ENCODE assay signal across 2 cellular contexts in the genomic region with DNA sequence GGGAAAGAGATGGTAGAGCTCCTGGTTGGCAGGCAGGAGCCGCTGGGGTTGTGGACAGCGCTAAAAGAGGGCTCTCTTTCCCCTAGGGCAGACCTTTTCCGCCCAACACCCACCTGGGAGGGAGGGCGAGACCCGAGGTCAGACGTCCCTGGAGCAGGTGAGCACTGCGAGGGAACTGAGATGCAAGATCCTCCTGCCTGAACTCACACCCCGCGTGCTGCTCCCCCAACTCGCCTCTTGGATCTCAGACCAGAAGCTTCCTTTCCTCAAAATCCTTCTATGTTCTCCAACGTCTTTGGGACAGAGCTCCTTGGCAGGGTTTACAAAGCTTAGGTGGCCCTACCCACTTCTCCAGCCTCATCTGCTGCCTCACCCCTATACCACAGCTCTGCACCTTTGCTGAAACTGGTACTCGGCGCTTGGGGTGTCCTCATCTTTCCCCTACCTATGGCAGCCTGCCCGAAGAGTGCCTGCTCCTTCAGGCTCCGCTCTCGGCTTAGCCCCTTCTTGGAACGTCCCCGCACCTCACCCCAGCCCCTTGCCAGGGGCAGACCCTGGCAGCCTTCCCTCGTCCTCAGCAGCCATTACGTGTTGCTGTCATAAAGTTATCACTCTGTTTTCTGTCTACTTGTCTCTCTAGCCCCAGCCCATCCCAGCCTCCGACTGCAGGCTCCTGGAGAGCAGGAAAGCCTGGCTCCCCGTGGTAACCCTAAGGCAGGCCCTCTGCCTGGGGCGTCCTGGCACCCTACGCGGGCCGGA.
TF ChIP-seq lines count a peak whose summit lies in the region.

No MANE protein-coding gene starts in this region.

TF ChIP-seq in GM23338, 12 proteins besides CTCF, POLR2A, EP300 and RAD21 (continued from another document):
- TF ChIP-seq, protein P1, sequence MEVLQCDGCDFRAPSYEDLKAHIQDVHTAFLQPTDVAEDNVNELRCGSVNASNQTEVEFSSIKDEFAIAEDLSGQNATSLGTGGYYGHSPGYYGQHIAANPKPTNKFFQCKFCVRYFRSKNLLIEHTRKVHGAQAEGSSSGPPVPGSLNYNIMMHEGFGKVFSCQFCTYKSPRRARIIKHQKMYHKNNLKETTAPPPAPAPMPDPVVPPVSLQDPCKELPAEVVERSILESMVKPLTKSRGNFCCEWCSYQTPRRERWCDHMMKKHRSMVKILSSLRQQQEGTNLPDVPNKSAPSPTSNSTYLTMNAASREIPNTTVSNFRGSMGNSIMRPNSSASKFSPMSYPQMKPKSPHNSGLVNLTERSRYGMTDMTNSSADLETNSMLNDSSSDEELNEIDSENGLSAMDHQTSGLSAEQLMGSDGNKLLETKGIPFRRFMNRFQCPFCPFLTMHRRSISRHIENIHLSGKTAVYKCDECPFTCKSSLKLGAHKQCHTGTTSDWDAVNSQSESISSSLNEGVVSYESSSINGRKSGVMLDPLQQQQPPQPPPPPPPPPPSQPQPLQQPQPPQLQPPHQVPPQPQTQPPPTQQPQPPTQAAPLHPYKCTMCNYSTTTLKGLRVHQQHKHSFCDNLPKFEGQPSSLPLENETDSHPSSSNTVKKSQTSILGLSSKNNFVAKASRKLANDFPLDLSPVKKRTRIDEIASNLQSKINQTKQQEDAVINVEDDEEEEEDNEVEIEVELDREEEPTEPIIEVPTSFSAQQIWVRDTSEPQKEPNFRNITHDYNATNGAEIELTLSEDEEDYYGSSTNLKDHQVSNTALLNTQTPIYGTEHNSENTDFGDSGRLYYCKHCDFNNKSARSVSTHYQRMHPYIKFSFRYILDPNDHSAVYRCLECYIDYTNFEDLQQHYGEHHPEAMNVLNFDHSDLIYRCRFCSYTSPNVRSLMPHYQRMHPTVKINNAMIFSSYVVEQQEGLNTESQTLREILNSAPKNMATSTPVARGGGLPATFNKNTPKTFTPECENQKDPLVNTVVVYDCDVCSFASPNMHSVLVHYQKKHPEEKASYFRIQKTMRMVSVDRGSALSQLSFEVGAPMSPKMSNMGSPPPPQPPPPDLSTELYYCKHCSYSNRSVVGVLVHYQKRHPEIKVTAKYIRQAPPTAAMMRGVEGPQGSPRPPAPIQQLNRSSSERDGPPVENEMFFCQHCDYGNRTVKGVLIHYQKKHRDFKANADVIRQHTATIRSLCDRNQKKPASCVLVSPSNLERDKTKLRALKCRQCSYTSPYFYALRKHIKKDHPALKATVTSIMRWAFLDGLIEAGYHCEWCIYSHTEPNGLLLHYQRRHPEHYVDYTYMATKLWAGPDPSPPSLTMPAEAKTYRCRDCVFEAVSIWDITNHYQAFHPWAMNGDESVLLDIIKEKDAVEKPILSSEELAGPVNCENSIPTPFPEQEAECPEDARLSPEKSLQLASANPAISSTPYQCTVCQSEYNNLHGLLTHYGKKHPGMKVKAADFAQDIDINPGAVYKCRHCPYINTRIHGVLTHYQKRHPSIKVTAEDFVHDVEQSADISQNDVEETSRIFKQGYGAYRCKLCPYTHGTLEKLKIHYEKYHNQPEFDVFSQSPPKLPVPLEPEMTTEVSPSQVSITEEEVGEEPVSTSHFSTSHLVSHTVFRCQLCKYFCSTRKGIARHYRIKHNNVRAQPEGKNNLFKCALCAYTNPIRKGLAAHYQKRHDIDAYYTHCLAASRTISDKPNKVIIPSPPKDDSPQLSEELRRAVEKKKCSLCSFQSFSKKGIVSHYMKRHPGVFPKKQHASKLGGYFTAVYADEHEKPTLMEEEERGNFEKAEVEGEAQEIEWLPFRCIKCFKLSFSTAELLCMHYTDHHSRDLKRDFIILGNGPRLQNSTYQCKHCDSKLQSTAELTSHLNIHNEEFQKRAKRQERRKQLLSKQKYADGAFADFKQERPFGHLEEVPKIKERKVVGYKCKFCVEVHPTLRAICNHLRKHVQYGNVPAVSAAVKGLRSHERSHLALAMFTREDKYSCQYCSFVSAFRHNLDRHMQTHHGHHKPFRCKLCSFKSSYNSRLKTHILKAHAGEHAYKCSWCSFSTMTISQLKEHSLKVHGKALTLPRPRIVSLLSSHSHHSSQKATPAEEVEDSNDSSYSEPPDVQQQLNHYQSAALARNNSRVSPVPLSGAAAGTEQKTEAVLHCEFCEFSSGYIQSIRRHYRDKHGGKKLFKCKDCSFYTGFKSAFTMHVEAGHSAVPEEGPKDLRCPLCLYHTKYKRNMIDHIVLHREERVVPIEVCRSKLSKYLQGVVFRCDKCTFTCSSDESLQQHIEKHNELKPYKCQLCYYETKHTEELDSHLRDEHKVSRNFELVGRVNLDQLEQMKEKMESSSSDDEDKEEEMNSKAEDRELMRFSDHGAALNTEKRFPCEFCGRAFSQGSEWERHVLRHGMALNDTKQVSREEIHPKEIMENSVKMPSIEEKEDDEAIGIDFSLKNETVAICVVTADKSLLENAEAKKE (CRISPR knock-in tag; IDR thresholded peaks at IDR 0.05), result no peak
- no peak for TF ChIP-seq NANOG (IDR thresholded peaks at IDR 0.05; ENCODE audit: borderline replicate concordance)
- no peak for TF ChIP-seq POLR2AphosphoS5 (IDR thresholded peaks at IDR 0.05; ENCODE audit: low read depth)
- TF ChIP-seq STAT1 (IDR thresholded peaks at IDR 0.05; ENCODE audit: unreplicated experiment), result no peak
- TF ChIP-seq EZH2phosphoT487 (IDR thresholded peaks at IDR 0.05; ENCODE audit: unreplicated experiment), result no peak
- no peak for TF ChIP-seq ZNF114 (CRISPR knock-in tag; IDR thresholded peaks at IDR 0.05)
- TF ChIP-seq, protein P2, sequence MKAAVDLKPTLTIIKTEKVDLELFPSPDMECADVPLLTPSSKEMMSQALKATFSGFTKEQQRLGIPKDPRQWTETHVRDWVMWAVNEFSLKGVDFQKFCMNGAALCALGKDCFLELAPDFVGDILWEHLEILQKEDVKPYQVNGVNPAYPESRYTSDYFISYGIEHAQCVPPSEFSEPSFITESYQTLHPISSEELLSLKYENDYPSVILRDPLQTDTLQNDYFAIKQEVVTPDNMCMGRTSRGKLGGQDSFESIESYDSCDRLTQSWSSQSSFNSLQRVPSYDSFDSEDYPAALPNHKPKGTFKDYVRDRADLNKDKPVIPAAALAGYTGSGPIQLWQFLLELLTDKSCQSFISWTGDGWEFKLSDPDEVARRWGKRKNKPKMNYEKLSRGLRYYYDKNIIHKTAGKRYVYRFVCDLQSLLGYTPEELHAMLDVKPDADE (IDR thresholded peaks at IDR 0.05), result no peak
- no peak for TF ChIP-seq JUNB (IDR thresholded peaks at IDR 0.05; ENCODE audit: unreplicated experiment)

TF ChIP-seq in WTC11, 78 proteins besides CTCF, POLR2A, EP300 and RAD21 (continued from another document):
- TF ChIP-seq, protein P3, sequence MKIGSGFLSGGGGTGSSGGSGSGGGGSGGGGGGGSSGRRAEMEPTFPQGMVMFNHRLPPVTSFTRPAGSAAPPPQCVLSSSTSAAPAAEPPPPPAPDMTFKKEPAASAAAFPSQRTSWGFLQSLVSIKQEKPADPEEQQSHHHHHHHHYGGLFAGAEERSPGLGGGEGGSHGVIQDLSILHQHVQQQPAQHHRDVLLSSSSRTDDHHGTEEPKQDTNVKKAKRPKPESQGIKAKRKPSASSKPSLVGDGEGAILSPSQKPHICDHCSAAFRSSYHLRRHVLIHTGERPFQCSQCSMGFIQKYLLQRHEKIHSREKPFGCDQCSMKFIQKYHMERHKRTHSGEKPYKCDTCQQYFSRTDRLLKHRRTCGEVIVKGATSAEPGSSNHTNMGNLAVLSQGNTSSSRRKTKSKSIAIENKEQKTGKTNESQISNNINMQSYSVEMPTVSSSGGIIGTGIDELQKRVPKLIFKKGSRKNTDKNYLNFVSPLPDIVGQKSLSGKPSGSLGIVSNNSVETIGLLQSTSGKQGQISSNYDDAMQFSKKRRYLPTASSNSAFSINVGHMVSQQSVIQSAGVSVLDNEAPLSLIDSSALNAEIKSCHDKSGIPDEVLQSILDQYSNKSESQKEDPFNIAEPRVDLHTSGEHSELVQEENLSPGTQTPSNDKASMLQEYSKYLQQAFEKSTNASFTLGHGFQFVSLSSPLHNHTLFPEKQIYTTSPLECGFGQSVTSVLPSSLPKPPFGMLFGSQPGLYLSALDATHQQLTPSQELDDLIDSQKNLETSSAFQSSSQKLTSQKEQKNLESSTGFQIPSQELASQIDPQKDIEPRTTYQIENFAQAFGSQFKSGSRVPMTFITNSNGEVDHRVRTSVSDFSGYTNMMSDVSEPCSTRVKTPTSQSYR (CRISPR knock-in tag; IDR thresholded peaks at IDR 0.05), result no peak
